In the genomic region with DNA sequence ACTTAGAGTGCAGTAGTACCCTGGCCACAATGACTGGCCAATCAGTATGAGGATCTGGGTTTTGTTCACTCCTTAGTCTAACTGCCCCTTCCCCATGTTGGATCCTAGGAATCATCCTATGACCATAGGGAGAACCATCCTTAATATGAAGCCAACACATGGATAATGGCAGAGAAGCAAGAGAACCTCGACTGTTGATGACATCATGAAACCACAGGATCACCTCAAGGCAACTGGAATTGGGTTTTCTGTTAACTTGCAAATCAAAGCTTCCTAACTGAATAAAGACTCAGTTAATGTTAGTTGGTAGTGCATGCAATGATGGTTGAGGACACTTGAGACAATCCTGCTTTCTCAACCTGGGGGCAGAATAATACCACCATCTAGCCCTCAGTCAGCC, we compare ENCODE assay signal across 29 cellular contexts. TPM values are rescaled to one million over a fixed set of nuclear protein-coding genes. Genes with fewer than 3 reads are reported as not detected.
"Had no signal": no experiment of that assay in that cellular context is flagged by ENCODE, and none has a peak within 500 bp of the region (broad histone marks: within the 10 kb centered on the region; RNA-seq: fewer than 3 reads in every experiment).

No MANE protein-coding gene starts in this region.

- H3K36me3 ChIP-seq: adrenal gland, sigmoid colon, upper lobe of left lung had no signal

- DNase-seq: activated CD8-positive, alpha-beta memory T cell treated with anti-CD3 and anti-CD28 coated beads for 24 hours; activated CD8-positive, alpha-beta memory T cell treated with anti-CD3 and anti-CD28 coated beads, Interleukin-2, amount 50 U/mL, for 4 hours; activated naive CD4-positive, alpha-beta T cell; activated T-cell treated with anti-CD3 and anti-CD28 coated beads, Interleukin-2, amount 50 U/mL, for 24 hours; adrenal gland; effector CD4-positive, alpha-beta T cell; immature natural killer cell; kidney glomerular epithelial cell; sigmoid colon; stimulated activated CD4-positive, alpha-beta T cell treated with anti-CD3 and anti-CD28 coated beads, Interleukin-15, amount 100 ng/mL, for 24 hours; stimulated activated CD8-positive, alpha-beta memory T cell treated with anti-CD3 and anti-CD28 coated beads, Interleukin-4, amount 100 ng/mL, for 48 hours; stimulated activated naive B cell treated with anti-CD40 and anti-IgM and Interleukin-4, amounts not matched to agents 10 μg/mL and 1 μg/mL and 100 μg/mL, for 72 hours; T-helper 9 cell; upper lobe of left lung had no signal

- H3K9me3 ChIP-seq: adrenal gland, sigmoid colon, upper lobe of left lung had no signal

- H3K36me3 Mint-ChIP-seq: activated naive CD8-positive, alpha-beta T cell; immature natural killer cell; stimulated activated naive B cell treated with anti-CD40 and anti-IgM and Interleukin-4, amounts not matched to agents 10 μg/mL and 1 μg/mL and 100 μg/mL, for 72 hours; WTC11 had no signal

- H3K4me3 Mint-ChIP-seq: activated naive CD8-positive, alpha-beta T cell; activated T-cell treated with anti-CD3 and anti-CD28 coated beads, Interleukin-2, amount 50 U/mL, for 24 hours; activated T-helper 17 cell treated with anti-CD3 and anti-CD28 coated beads, Interleukin-2, amount 50 U/mL, for 72 hours; immature natural killer cell; stimulated activated naive B cell treated with anti-CD40 and anti-IgM and Interleukin-4, amounts not matched to agents 10 μg/mL and 1 μg/mL and 100 μg/mL, for 72 hours; WTC11 had no signal

- H3K27ac ChIP-seq: adrenal gland, sigmoid colon, upper lobe of left lung had no signal

- H3K27me3 ChIP-seq: adrenal gland, sigmoid colon, upper lobe of left lung had no signal

- ATAC-seq: activated T-helper 17 cell treated with anti-CD3 and anti-CD28 coated beads, Interleukin-2, amount 50 U/mL, for 72 hours; stimulated activated naive B cell treated with anti-CD40 and anti-IgM and Interleukin-4, amounts not matched to agents 10 μg/mL and 1 μg/mL and 100 μg/mL, for 72 hours; WTC11 had no signal

- H3K4me3 ChIP-seq: adrenal gland, sigmoid colon, smooth muscle cell, upper lobe of left lung had no signal

- FAIRE-seq: bronchial epithelial cell, endometrium had no signal

- H3K27ac Mint-ChIP-seq: activated naive CD8-positive, alpha-beta T cell; activated T-cell treated with anti-CD3 and anti-CD28 coated beads, Interleukin-2, amount 50 U/mL, for 24 hours; activated T-helper 17 cell treated with anti-CD3 and anti-CD28 coated beads, Interleukin-2, amount 50 U/mL, for 72 hours; immature natural killer cell; stimulated activated naive B cell treated with anti-CD40 and anti-IgM and Interleukin-4, amounts not matched to agents 10 μg/mL and 1 μg/mL and 100 μg/mL, for 72 hours; WTC11 had no signal

- H3K27me3 Mint-ChIP-seq: activated naive CD8-positive, alpha-beta T cell; activated T-cell treated with anti-CD3 and anti-CD28 coated beads, Interleukin-2, amount 50 U/mL, for 24 hours; activated T-helper 17 cell treated with anti-CD3 and anti-CD28 coated beads, Interleukin-2, amount 50 U/mL, for 72 hours had no signal

- H3K4me2 ChIP-seq: smooth muscle cell had no signal

- H3K9me3 Mint-ChIP-seq: activated T-cell treated with anti-CD3 and anti-CD28 coated beads, Interleukin-2, amount 50 U/mL, for 24 hours; activated T-helper 17 cell treated with anti-CD3 and anti-CD28 coated beads, Interleukin-2, amount 50 U/mL, for 72 hours; immature natural killer cell; stimulated activated naive B cell treated with anti-CD40 and anti-IgM and Interleukin-4, amounts not matched to agents 10 μg/mL and 1 μg/mL and 100 μg/mL, for 72 hours; WTC11 had no signal

RNA-seq across cellular contexts. Expression of gene DYDC2, which starts 48.5 kb away (rescaled TPM):
- total RNA-seq: activated T-helper 17 cell treated with anti-CD3 and anti-CD28 coated beads, Interleukin-2, amount 50 U/mL, for 72 hours; adrenal gland; bronchial epithelial cell; fibroblast of villous mesenchyme; myocyte; sigmoid colon; smooth muscle cell; T-helper 1 cell treated with Interleukin-12 subunit alpha and Interleukin-12 subunit beta and Interleukin-4 antibody, amounts not matched to agents 30 ng/mL and 1 ng/mL, for 36 hours had no signal
- polyA plus RNA-seq: adrenal gland, immature natural killer cell, smooth muscle cell had no signal

RNA-seq across cellular contexts. Expression of gene DYDC1, which starts 48.5 kb away (rescaled TPM):
- total RNA-seq: activated T-helper 17 cell treated with anti-CD3 and anti-CD28 coated beads, Interleukin-2, amount 50 U/mL, for 72 hours; adrenal gland; bronchial epithelial cell; cerebellum; epithelial cell of proximal tubule; fibroblast of villous mesenchyme; myocyte; renal cortical epithelial cell; sigmoid colon; smooth muscle cell; T-helper 1 cell treated with Interleukin-12 subunit alpha and Interleukin-12 subunit beta and Interleukin-4 antibody, amounts not matched to agents 30 ng/mL and 1 ng/mL, for 36 hours had no signal
- polyA plus RNA-seq: adrenal gland, immature natural killer cell, liver, neural cell, sigmoid colon, smooth muscle cell, thymus had no signal
